Comparison of ENCODE assay signal across 8 cellular contexts in the genomic region with DNA sequence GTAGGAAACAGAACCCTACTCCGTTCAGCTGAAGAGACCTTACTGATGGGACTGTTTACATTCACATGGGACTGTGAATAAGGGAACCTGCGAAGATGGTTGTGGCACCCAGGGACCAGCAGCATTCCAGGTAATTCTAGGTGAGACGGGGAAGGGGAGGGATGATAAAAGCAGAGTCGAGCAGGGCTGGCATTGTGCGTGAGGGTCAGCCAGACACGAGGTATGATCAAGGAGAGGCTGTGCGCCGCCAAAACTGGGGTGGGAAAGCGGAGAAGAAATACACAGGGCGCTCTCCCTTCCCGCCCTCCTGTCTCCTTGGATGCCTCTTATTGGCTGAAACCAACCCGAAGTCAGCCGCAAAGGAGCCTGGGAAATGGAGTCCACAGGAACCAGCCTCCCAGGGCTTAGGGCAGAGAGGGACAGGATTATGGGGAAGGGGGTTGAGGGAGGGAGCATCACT. TPM values are rescaled to one million over a fixed set of nuclear protein-coding genes. Genes with fewer than 3 reads are reported as not detected.
A peak's percentile ranks its signal among the peaks of the same experiment; 100 is the strongest.
DNase-seq lines count a peak whose midpoint lies in the region; ATAC-seq, FAIRE-seq and TF ChIP-seq lines count a peak whose summit lies in the region.

No MANE protein-coding gene starts in this region.

- RAD21 ChIA-PET in GM12878 (lab: Charles Lee; ENCODE audit: unreplicated experiment), result no interaction called here

- DNase-seq in GM12891 (ENCODE audit: insufficient read length, low spot score) (peak; percentile 39), NCI-H1105 treated with DMSO at 0.1 percent for 48 hours (lab: John Stamatoyannopoulos, UW) (peak; percentile 34), T-helper 22 cell (ENCODE audit: low read depth) (peak; percentile 28), GM12878 (ENCODE audit: low read depth, low spot score) (no peak), iPS DF 6.9 (ENCODE audit: low read depth, low spot score) (peak; percentile 83), skeletal muscle cell (ENCODE audit: low read depth) (peak; percentile 17), GF-D8 (lab: John Stamatoyannopoulos, UW) (no peak)

- H3K4me1 ChIP-seq in GM12878 (ENCODE audit: control insufficient read depth, insufficient read depth, low read length) (peaks cover 6% of the 10 kb centered on the region), iPS DF 6.9 (ENCODE audit: control insufficient read depth, insufficient read depth, low read length) (no peaks in the 10 kb centered on the region)

- H3K4me3 ChIP-seq in GM12878 (peak overlapping the region; percentile 67; the same call in 1 of the 2 replicates), iPS DF 6.9 (ENCODE audit: low read length) (peak overlapping the region; percentile 30; the same call in 1 of the 2 replicates), skeletal muscle cell (ENCODE audit: low read depth, low read length) (peak overlapping the region; percentile 47)

- no TSS peak for BruUV-seq in GM12878 (replicated peaks; lab: Mats Ljungman, UMichigan)

- H3K27me3 ChIP-seq in GM12878 (replicated peaks in 1 of 2; ENCODE audit: control insufficient read depth in 2 of 2, insufficient read depth in 2 of 2, low read length in 1 of 2) (no peaks in the 10 kb centered on the region), iPS DF 6.9 (ENCODE audit: control insufficient read depth, insufficient read depth, low read length) (no peaks in the 10 kb centered on the region)

- CTCF ChIA-PET in GM12878 (lab: Yijun Ruan, JAX), result no interaction called here

- H3K36me3 ChIP-seq in GM12878 (ENCODE audit: control insufficient read depth in 2 of 2, insufficient read depth in 2 of 2, low read length in 1 of 2) (no peaks in the 10 kb centered on the region), iPS DF 6.9 (ENCODE audit: control insufficient read depth, insufficient read depth, low read length) (no peaks in the 10 kb centered on the region)

- WGBS in GM12878 (ENCODE audit: insufficient coverage, insufficient replicate concordance, low lambda C conversion rate, missing lambda C conversion rate), result 1% methylated on average over 13 of the region's 13 CpGs
- no CpG with 5 or more reads among the region's 13 CpGs for WGBS in iPS DF 6.9 (ENCODE audit: insufficient coverage, insufficient read length)

- TF ChIP-seq EP300 in GM12878 (IDR thresholded peaks at IDR 0.05; ENCODE audit: borderline replicate concordance in 1 of 2, control insufficient read depth in 1 of 2, low read depth in 2 of 2, low read length in 2 of 2), result no peak

- peak overlapping the region; percentile 94 for H3K4me2 ChIP-seq in GM12878 (ENCODE audit: control insufficient read depth, insufficient read depth)

- peak overlapping the region; percentile 96 for H2AFZ ChIP-seq in GM12878 (ENCODE audit: control insufficient read depth, low read depth, low read length)

- peak overlapping the region; percentile 55 for H3K9ac ChIP-seq in GM12878 (ENCODE audit: control insufficient read depth, insufficient read depth, low read length)

- no peak for TF ChIP-seq POLR2A in GM12891 (IDR thresholded peaks at IDR 0.05; ENCODE audit: low read depth, low read length)
- TF ChIP-seq POLR2A in GM12878 (IDR thresholded peaks at IDR 0.05; ENCODE audit: low read depth, low read length), result no peak

- no peak for TF ChIP-seq CTCF in GM12878 (IDR thresholded peaks at IDR 0.05 in 2 of 3, conservative IDR thresholded peaks at IDR 0.05 in 1 of 3; ENCODE audit: control insufficient read depth in 2 of 3, extremely low read depth in 1 of 3, insufficient read depth in 1 of 3, low read depth in 3 of 3, low read length in 3 of 3)

- H3K27ac ChIP-seq in GM12878 (ENCODE audit: control insufficient read depth, insufficient read depth) (no peak overlapping the region), iPS DF 6.9 (ENCODE audit: low read length) (no peak overlapping the region)

- H3K9me3 ChIP-seq in GM12878 (replicated peaks; ENCODE audit: control insufficient read depth, insufficient read depth, low read length), result no peaks in the 10 kb centered on the region
- H3K9me3 ChIP-seq in iPS DF 6.9 (ENCODE audit: control insufficient read depth, insufficient read depth, low read length), result no peaks in the 10 kb centered on the region

- H4K20me1 ChIP-seq in GM12878 (ENCODE audit: control insufficient read depth, insufficient read depth), result no peaks in the 10 kb centered on the region

- H3K79me2 ChIP-seq in GM12878 (ENCODE audit: control insufficient read depth, insufficient read depth, low read length), result no peaks in the 10 kb centered on the region

- in situ Hi-C loops in GM12878 (cut with MboI), result no loop called here

- ATAC-seq in HG02588 (IDR thresholded peaks at IDR 0.05; ENCODE audit: unreplicated experiment) (peak; percentile 98), GM12878 (peak; percentile 100)

- SMC1A ChIA-PET in GM12878 (lab: Charles Lee; ENCODE audit: uncharacterized antibody, unreplicated experiment), result interaction anchor here (1.0 kb wide), 1 partner anchor 9 kb away, joined by 3 read pairs; no protein-coding TSS in a partner anchor

- POLR2A ChIA-PET in GM12878 (lab: Charles Lee), result interaction anchor here (0.5 to 0.9 kb wide), 2 partner anchors 43 to 130 kb away, joined by 3 read pairs; no protein-coding TSS in a partner anchor

- no peak for TF ChIP-seq RAD21 in GM12878 (IDR thresholded peaks at IDR 0.05; ENCODE audit: insufficient read depth, low read depth, low read length)

- FAIRE-seq in GM12891 (lab: Jason Lieb, UNC), result peak; percentile 91
- FAIRE-seq in GM12878 (lab: Jason Lieb, UNC), result peak; percentile 91

- intact Hi-C loops in GM12878 (cut with micrococcal nuclease; ENCODE audit: unreplicated experiment), result no loop called here

TF ChIP-seq in GM12891, 5 proteins besides CTCF, POLR2A, EP300 and RAD21:
- TF ChIP-seq TAF1 (IDR thresholded peaks at IDR 0.05; ENCODE audit: low read depth, low read length), result no peak
- TF ChIP-seq SPI1 (IDR thresholded peaks at IDR 0.05; ENCODE audit: low read depth, low read length), result no peak
- no peak for TF ChIP-seq POLR2AphosphoS5 (IDR thresholded peaks at IDR 0.05; ENCODE audit: low read depth, low read length)
- TF ChIP-seq PAX5 (IDR thresholded peaks at IDR 0.05; ENCODE audit: insufficient read depth, low read length, severe bottlenecking), result no peak
- no peak for TF ChIP-seq POU2F2 (IDR thresholded peaks at IDR 0.05; ENCODE audit: low read depth, low read length)

TF ChIP-seq in GM12878, 131 proteins besides CTCF, POLR2A, EP300 and RAD21 (continues in another document):
- TF ChIP-seq CREM (IDR thresholded peaks at IDR 0.05; ENCODE audit: low read depth), result 0 out of 2 replicates have a peak, but pooled peaks have one; percentile 16
- peak; percentile 82 for TF ChIP-seq HCFC1 (IDR thresholded peaks at IDR 0.05; ENCODE audit: low read length)
- TF ChIP-seq HDAC2 (IDR thresholded peaks at IDR 0.05), result no peak
- TF ChIP-seq RUNX3 (IDR thresholded peaks at IDR 0.05; ENCODE audit: low read length), result peak; percentile 58; the same call in 1 of the 2 replicates
- TF ChIP-seq STAT1 (conservative IDR thresholded peaks at IDR 0.05), result no peak
- peak; percentile 39; the same call in 1 of the 2 replicates for TF ChIP-seq YY1 (IDR thresholded peaks at IDR 0.05; ENCODE audit: low read depth, low read length)
- TF ChIP-seq, protein P1, sequence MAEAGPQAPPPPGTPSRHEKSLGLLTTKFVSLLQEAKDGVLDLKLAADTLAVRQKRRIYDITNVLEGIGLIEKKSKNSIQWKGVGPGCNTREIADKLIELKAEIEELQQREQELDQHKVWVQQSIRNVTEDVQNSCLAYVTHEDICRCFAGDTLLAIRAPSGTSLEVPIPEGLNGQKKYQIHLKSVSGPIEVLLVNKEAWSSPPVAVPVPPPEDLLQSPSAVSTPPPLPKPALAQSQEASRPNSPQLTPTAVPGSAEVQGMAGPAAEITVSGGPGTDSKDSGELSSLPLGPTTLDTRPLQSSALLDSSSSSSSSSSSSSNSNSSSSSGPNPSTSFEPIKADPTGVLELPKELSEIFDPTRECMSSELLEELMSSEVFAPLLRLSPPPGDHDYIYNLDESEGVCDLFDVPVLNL (IDR thresholded peaks at IDR 0.05; ENCODE audit: low read depth, low read length), result peak; percentile 65

RNA-seq across cellular contexts. Expression of a gene that starts 38.4 kb away (rescaled TPM):
- polyA plus RNA-seq in GM12891 (2012; ENCODE audit: low read depth, missing spikeins), result 33.4 TPM
- total RNA-seq in GM12878 (2013; cell fraction: nucleolus; rRNA removed), result 36.7 and 37.3 TPM in 2 replicates
- 15.7 and 18.0 TPM in 2 replicates for total RNA-seq in GM12878 (2014; rRNA removed)
- total RNA-seq in GM12878 (2014; rRNA removed; fragmentation: Illumina TruSeq; extraction: Trizol), result 40.3 and 41.5 TPM in 2 replicates
- 74.4 and 79.1 TPM in 2 replicates for total RNA-seq in GM12878 (2021)
- polyA plus RNA-seq in GM12878 (2011; ENCODE audit: low read depth), result 39.6 TPM
- polyA plus RNA-seq in GM12878 (2011; rRNA removed), result 48.6 and 52.2 TPM in 2 replicates
- 33.2 and 51.6 TPM in 2 replicates for polyA plus RNA-seq in GM12878 (2011; cell fraction: cytosol; rRNA removed)
- 35.7 and 38.7 TPM in 2 replicates for polyA plus RNA-seq in GM12878 (2011; cell fraction: nucleus; rRNA removed)
- polyA plus RNA-seq in GM12878 (2012), result 51.1 and 54.3 TPM in 2 replicates
- 62.4 and 69.2 TPM in 2 replicates for polyA plus RNA-seq in GM12878 (2014; fragmentation: Illumina TruSeq; extraction: Trizol)
- 10 to 100 TPM; 17.4 to 18.0 TPM for polyA plus RNA-seq in GM12878 (2014; fragmentation: Nextera tagmentation; extraction: Ambion mirVana)
- 28.9 and 29.6 TPM in 2 replicates for polyA plus RNA-seq in GM12878 (2014; rRNA removed)
- 10 to 100 TPM; 27.9 to 29.9 TPM for polyA plus RNA-seq in GM12878 (2016; fragmentation: Nextera tagmentation; extraction: Ambion mirVana)
- 82.8 and 119 TPM in 2 replicates for polyA minus RNA-seq in GM12878 (2011; rRNA and poly(A)+ RNA removed)
- polyA minus RNA-seq in GM12878 (2011; cell fraction: cytosol; rRNA and poly(A)+ RNA removed), result 32.7 and 34.7 TPM in 2 replicates
- polyA minus RNA-seq in GM12878 (2011; cell fraction: nucleus; rRNA and poly(A)+ RNA removed), result 15.2 and 21.4 TPM in 2 replicates

RNA-seq across cellular contexts. Expression of a gene that starts 58.6 kb away (rescaled TPM):
- polyA plus RNA-seq in GM12891 (2012; ENCODE audit: low read depth, missing spikeins), result not detected
- not detected in 2 replicates for total RNA-seq in GM12878 (2013; cell fraction: nucleolus; rRNA removed)
- total RNA-seq in GM12878 (2014; rRNA removed), result not detected in 2 replicates
- not detected in 2 replicates for total RNA-seq in GM12878 (2014; rRNA removed; fragmentation: Illumina TruSeq; extraction: Trizol)
- total RNA-seq in GM12878 (2021), result not detected in 2 replicates
- polyA plus RNA-seq in GM12878 (2011; ENCODE audit: low read depth), result not detected
- polyA plus RNA-seq in GM12878 (2011; rRNA removed), result not detected in 2 replicates
- polyA plus RNA-seq in GM12878 (2011; cell fraction: cytosol; rRNA removed), result not detected in 2 replicates
- not detected in 2 replicates for polyA plus RNA-seq in GM12878 (2011; cell fraction: nucleus; rRNA removed)
- not detected in 2 replicates for polyA plus RNA-seq in GM12878 (2012)
- not detected in 2 replicates for polyA plus RNA-seq in GM12878 (2014; fragmentation: Illumina TruSeq; extraction: Trizol)
- polyA plus RNA-seq in GM12878 (2014; fragmentation: Nextera tagmentation; extraction: Ambion mirVana), result not detected
- not detected in 2 replicates for polyA plus RNA-seq in GM12878 (2014; rRNA removed)
- polyA plus RNA-seq in GM12878 (2016; fragmentation: Nextera tagmentation; extraction: Ambion mirVana), result not detected
- polyA minus RNA-seq in GM12878 (2011; rRNA and poly(A)+ RNA removed), result not detected in 2 replicates
- polyA minus RNA-seq in GM12878 (2011; cell fraction: cytosol; rRNA and poly(A)+ RNA removed), result not detected in 2 replicates
- not detected in 2 replicates for polyA minus RNA-seq in GM12878 (2011; cell fraction: nucleus; rRNA and poly(A)+ RNA removed)

Comparison
In these comparisons a context has a peak if more than half of its experiments do, and no peak if none do; other contexts are left out.
1. DNase-seq: peak in GM12891 (single experiment), NCI-H1105 treated with DMSO at 0.1 percent for 48 hours (single experiment), T-helper 22 cell (single experiment), iPS DF 6.9 (single experiment) and skeletal muscle cell (single experiment); none in GM12878 (single experiment) and GF-D8 (single experiment).
2. Peak in every context shown above with its lines, with median percentiles within 50 percentile points of each other: H3K4me3 ChIP-seq.